In genomic region chr19:40147693-40148347, GRCh38 we compare ENCODE assay signal across 8 cellular contexts. TPM values are rescaled to one million over a fixed set of nuclear protein-coding genes. Genes with fewer than 3 reads are reported as not detected.
DNase-seq lines count a peak whose midpoint lies in the region; ATAC-seq, FAIRE-seq and TF ChIP-seq lines count a peak whose summit lies in the region.

No MANE protein-coding gene starts in this region.

- no peak for TF ChIP-seq CTCF in kidney epithelial cell (IDR thresholded peaks at IDR 0.05; ENCODE audit: insufficient read depth, low read length, poor library complexity, severe bottlenecking)

- peak overlapping the region; percentile 9 for H3K27ac Mint-ChIP-seq in activated naive CD8-positive, alpha-beta T cell treated with anti-CD3 and anti-CD28 coated beads, Interleukin-2, amount 50 U/mL, for 24 hours

- no peaks in the 10 kb centered on the region for H3K36me3 Mint-ChIP-seq in activated naive CD8-positive, alpha-beta T cell treated with anti-CD3 and anti-CD28 coated beads, Interleukin-2, amount 50 U/mL, for 24 hours (ENCODE audit: low read depth)

- no peak overlapping the region for H3K4me3 ChIP-seq in kidney epithelial cell (ENCODE audit: low read depth, low read length)

- peak; percentile 31 to 39 for DNase-seq in AML-193 (lab: John Stamatoyannopoulos, UW)
- peak; percentile 91 for DNase-seq in HT1080 (ENCODE audit: low read depth)
- no peak for DNase-seq in activated naive CD8-positive, alpha-beta T cell treated with anti-CD3 and anti-CD28 coated beads, Interleukin-2, amount 50 U/mL, for 24 hours
- DNase-seq in kidney epithelial cell (ENCODE audit: low read depth): peak; percentile 10
- DNase-seq in NCI-H1694 (lab: John Stamatoyannopoulos, UW): no peak
- no peak for DNase-seq in GM19239 (ENCODE audit: insufficient read length, low spot score)
- no peak for DNase-seq in NCI-H446 (lab: John Stamatoyannopoulos, UW)
- no peak for DNase-seq in activated gamma-delta T cell treated with Interleukin-2 at 50 U/mL for 16 hours

- no peaks in the 10 kb centered on the region for H3K36me3 ChIP-seq in kidney epithelial cell (ENCODE audit: control insufficient read depth, insufficient read depth, low read length)

- FAIRE-seq in GM19239 (lab: Jason Lieb, UNC): no peak

- H3K27me3 Mint-ChIP-seq in activated naive CD8-positive, alpha-beta T cell treated with anti-CD3 and anti-CD28 coated beads, Interleukin-2, amount 50 U/mL, for 24 hours: no peaks in the 10 kb centered on the region

- H3K4me1 Mint-ChIP-seq in activated naive CD8-positive, alpha-beta T cell treated with anti-CD3 and anti-CD28 coated beads, Interleukin-2, amount 50 U/mL, for 24 hours: peaks cover 51% of the 10 kb centered on the region

- peak; percentile 71 for ATAC-seq in activated naive CD8-positive, alpha-beta T cell treated with anti-CD3 and anti-CD28 coated beads, Interleukin-2, amount 50 U/mL, for 24 hours

- no peaks in the 10 kb centered on the region for H3K27me3 ChIP-seq in kidney epithelial cell (ENCODE audit: control insufficient read depth, insufficient read depth, low read length)

- peak overlapping the region; percentile 1 for H3K4me3 Mint-ChIP-seq in activated naive CD8-positive, alpha-beta T cell treated with anti-CD3 and anti-CD28 coated beads, Interleukin-2, amount 50 U/mL, for 24 hours

- H3K9me3 Mint-ChIP-seq in activated naive CD8-positive, alpha-beta T cell treated with anti-CD3 and anti-CD28 coated beads, Interleukin-2, amount 50 U/mL, for 24 hours: no peaks in the 10 kb centered on the region

RNA-seq across cellular contexts. Expression of gene MAP3K10, which starts 43.4 kb away (rescaled TPM):
- 4.9 and 8.0 TPM in 2 replicates for total RNA-seq in HT1080 (2014; rRNA removed; shearing (Covaris generic))
- polyA plus RNA-seq in HT1080 (2015; cell fraction: cytosol; rRNA removed): 6.5 and 7.4 TPM in 2 replicates
- polyA plus RNA-seq in HT1080 (2015; cell fraction: nucleus; rRNA removed): 28.7 and 31.6 TPM in 2 replicates
- 13.8 and 16.8 TPM in 2 replicates for total RNA-seq in kidney epithelial cell

RNA-seq across cellular contexts. Expression of gene ZNF780A, which starts 57.1 kb away (rescaled TPM):
- 6.8 and 10.8 TPM in 2 replicates for total RNA-seq in HT1080 (2014; rRNA removed; shearing (Covaris generic))
- 4.4 and 4.9 TPM in 2 replicates for polyA plus RNA-seq in HT1080 (2015; cell fraction: cytosol; rRNA removed)
- polyA plus RNA-seq in HT1080 (2015; cell fraction: nucleus; rRNA removed): 6.8 and 14.5 TPM in 2 replicates
- 11.2 and 18.6 TPM in 2 replicates for total RNA-seq in kidney epithelial cell

Comparison
In these comparisons a context has a peak if more than half of its experiments do, and no peak if none do; other contexts are left out.
1. DNase-seq: peak in AML-193 (2 of 2), HT1080 (single experiment) and kidney epithelial cell (single experiment); none in activated naive CD8-positive, alpha-beta T cell treated with anti-CD3 and anti-CD28 coated beads, Interleukin-2, amount 50 U/mL, for 24 hours (single experiment), NCI-H1694 (single experiment), GM19239 (single experiment), NCI-H446 (0 of 2) and activated gamma-delta T cell treated with Interleukin-2 at 50 U/mL for 16 hours (single experiment).